Comparison of ENCODE assay signal across 13 cellular contexts in the genomic region with DNA sequence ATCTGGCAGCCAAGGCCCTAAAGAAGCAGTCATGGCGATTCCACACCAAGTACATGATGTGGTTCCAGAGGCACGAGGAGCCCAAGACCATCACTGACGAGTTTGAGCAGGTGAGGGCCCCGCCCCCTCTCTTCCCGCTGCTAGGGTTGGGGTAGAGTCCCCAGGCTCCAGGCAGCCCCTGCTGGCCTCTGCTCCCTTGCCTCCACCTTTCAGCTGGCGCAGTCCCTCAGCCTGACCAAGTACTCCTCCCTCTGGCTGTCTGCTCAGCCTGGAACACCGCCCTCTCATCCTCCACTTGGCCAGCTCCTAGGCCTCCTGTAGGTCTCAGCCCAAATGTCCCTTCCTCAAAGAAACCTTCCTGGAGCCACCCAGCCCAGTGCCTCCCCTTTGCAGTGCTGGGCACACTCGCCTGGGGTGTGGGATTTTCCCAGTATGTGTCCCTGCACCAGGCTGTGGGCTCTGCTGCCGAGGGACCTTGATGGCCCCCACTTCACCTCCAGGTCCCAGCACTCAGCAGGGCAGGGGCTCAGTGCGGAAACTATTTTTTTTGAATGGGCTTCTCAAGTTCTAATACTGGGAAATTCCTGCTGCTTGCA. TPM values are rescaled to one million over a fixed set of nuclear protein-coding genes. Genes with fewer than 3 reads are reported as not detected.
A peak's percentile ranks its signal among the peaks of the same experiment; 100 is the strongest.
DNase-seq lines count a peak whose midpoint lies in the region; ATAC-seq, FAIRE-seq and TF ChIP-seq lines count a peak whose summit lies in the region.
"Had no signal": no experiment of that assay in that cellular context is flagged by ENCODE, and none has a peak within 500 bp of the region (broad histone marks: within the 10 kb centered on the region; RNA-seq: fewer than 3 reads in every experiment).

No MANE protein-coding gene starts in this region.

- H3K36me3 ChIP-seq in astrocyte (ENCODE audit: insufficient read depth, low read length) (peaks cover 48% of the 10 kb centered on the region), tibial nerve (peaks cover 0 to 96% (median 70%) of the 10 kb centered on the region in 3 donors)

- TF ChIP-seq POLR2A in GM19099 (IDR thresholded peaks at IDR 0.05; ENCODE audit: extremely low read depth, insufficient read length, low read depth) (peak; percentile 27), tibial nerve (IDR thresholded peaks at IDR 0.05) (no peak)

- DNase-seq in T-helper 2 cell treated with Interferon-gamma antibody and Interleukin-4, amounts not matched to agents 5 μg/mL and 100 μg/mL, for 36 hours (ENCODE audit: low spot score), result no peak
- DNase-seq in T-helper 2 cell, result no peak
- DNase-seq in astrocyte (ENCODE audit: low read depth), result no peak
- no peak for DNase-seq in natural killer cell treated with Interleukin-12 subunit alpha and Interleukin-12 subunit beta and Interleukin-15 and Interleukin-18, amount 100 ng/mL, for 72 hours (ENCODE audit: low spot score)
- DNase-seq in AG08396 (ENCODE audit: low spot score), result no peak
- DNase-seq in tibial nerve (ENCODE audit: low spot score in 2 of 2), result no peak
- DNase-seq: cortex of kidney, SIG-M5 had no signal

- no peak overlapping the region for H3K4me3 Mint-ChIP-seq in T-helper 2 cell treated with Interferon-gamma antibody and Interleukin-4, amounts not matched to agents 5 μg/mL and 100 μg/mL, for 36 hours
- H3K4me3 Mint-ChIP-seq in astrocyte (ENCODE audit: unreplicated experiment), result peak overlapping the region; percentile 20
- H3K4me3 Mint-ChIP-seq in natural killer cell treated with Interleukin-12 subunit alpha and Interleukin-12 subunit beta and Interleukin-15 and Interleukin-18, amount 100 ng/mL, for 72 hours, result no peak overlapping the region

- H3K27me3 Mint-ChIP-seq in T-helper 2 cell treated with Interferon-gamma antibody and Interleukin-4, amounts not matched to agents 5 μg/mL and 100 μg/mL, for 36 hours (ENCODE audit: low read depth), result no peaks in the 10 kb centered on the region
- no peaks in the 10 kb centered on the region for H3K27me3 Mint-ChIP-seq in astrocyte (ENCODE audit: low read depth, unreplicated experiment)
- no peaks in the 10 kb centered on the region for H3K27me3 Mint-ChIP-seq in natural killer cell treated with Interleukin-12 subunit alpha and Interleukin-12 subunit beta and Interleukin-15 and Interleukin-18, amount 100 ng/mL, for 72 hours

- H3K36me3 Mint-ChIP-seq in T-helper 2 cell treated with Interferon-gamma antibody and Interleukin-4, amounts not matched to agents 5 μg/mL and 100 μg/mL, for 36 hours (ENCODE audit: low read depth), result peaks cover 60% of the 10 kb centered on the region
- peaks cover 14% of the 10 kb centered on the region for H3K36me3 Mint-ChIP-seq in astrocyte (ENCODE audit: low read depth, unreplicated experiment)
- peaks cover 12% of the 10 kb centered on the region for H3K36me3 Mint-ChIP-seq in natural killer cell treated with Interleukin-12 subunit alpha and Interleukin-12 subunit beta and Interleukin-15 and Interleukin-18, amount 100 ng/mL, for 72 hours

- WGBS in tibial nerve, 2 donors, result 79 to 80% methylated on average over 9 of the region's 10 CpGs

- peaks cover 24% of the 10 kb centered on the region for H3K4me1 Mint-ChIP-seq in T-helper 2 cell treated with Interferon-gamma antibody and Interleukin-4, amounts not matched to agents 5 μg/mL and 100 μg/mL, for 36 hours (ENCODE audit: low read depth)
- peaks cover 5% of the 10 kb centered on the region for H3K4me1 Mint-ChIP-seq in astrocyte (ENCODE audit: low read depth, unreplicated experiment)
- H3K4me1 Mint-ChIP-seq in natural killer cell treated with Interleukin-12 subunit alpha and Interleukin-12 subunit beta and Interleukin-15 and Interleukin-18, amount 100 ng/mL, for 72 hours (ENCODE audit: low read depth in 2 of 2), result peaks cover 29 to 36% of the 10 kb centered on the region in 2 donors

- peak overlapping the region; percentile 26 for H3K27ac Mint-ChIP-seq in T-helper 2 cell treated with Interferon-gamma antibody and Interleukin-4, amounts not matched to agents 5 μg/mL and 100 μg/mL, for 36 hours
- no peak overlapping the region for H3K27ac Mint-ChIP-seq in astrocyte (ENCODE audit: unreplicated experiment)
- peak overlapping the region; percentile 39 to 49 for H3K27ac Mint-ChIP-seq in natural killer cell treated with Interleukin-12 subunit alpha and Interleukin-12 subunit beta and Interleukin-15 and Interleukin-18, amount 100 ng/mL, for 72 hours

- H4K20me1 ChIP-seq in astrocyte (ENCODE audit: insufficient read depth, low read length), result peaks cover 62% of the 10 kb centered on the region

- TF ChIP-seq EP300 in tibial nerve (IDR thresholded peaks at IDR 0.05), result no peak

- TF ChIP-seq CTCF in astrocyte (IDR thresholded peaks at IDR 0.05; ENCODE audit: insufficient read depth, low read depth, low read length) (no peak), tibial nerve (IDR thresholded peaks at IDR 0.05) (no peak)

- peaks cover 16% of the 10 kb centered on the region for H3K79me2 ChIP-seq in astrocyte (ENCODE audit: insufficient read depth, low read length)

- no peaks in the 10 kb centered on the region for H3K9me3 Mint-ChIP-seq in T-helper 2 cell treated with Interferon-gamma antibody and Interleukin-4, amounts not matched to agents 5 μg/mL and 100 μg/mL, for 36 hours
- H3K9me3 Mint-ChIP-seq in astrocyte (ENCODE audit: unreplicated experiment), result no peaks in the 10 kb centered on the region
- H3K9me3 Mint-ChIP-seq in natural killer cell treated with Interleukin-12 subunit alpha and Interleukin-12 subunit beta and Interleukin-15 and Interleukin-18, amount 100 ng/mL, for 72 hours, result no peaks in the 10 kb centered on the region

- no peak for ATAC-seq in natural killer cell treated with Interleukin-12 subunit alpha and Interleukin-12 subunit beta and Interleukin-15 and Interleukin-18, amount 100 ng/mL, for 72 hours
- no peak for ATAC-seq in GM21381 (IDR thresholded peaks at IDR 0.05; ENCODE audit: unreplicated experiment)

- H3K4me3 ChIP-seq in astrocyte (ENCODE audit: insufficient read depth, low read depth, low read length), result no peak overlapping the region
- no peak overlapping the region for H3K4me3 ChIP-seq in tibial nerve
- H3K4me3 ChIP-seq: skin epidermis had no signal

- peaks cover 21% of the 10 kb centered on the region for H3K4me1 ChIP-seq in astrocyte (ENCODE audit: insufficient read depth, low read length)
- H3K4me1 ChIP-seq in tibial nerve, result peaks cover 0 to 23% (median 8%) of the 10 kb centered on the region in 4 donors

- no peak overlapping the region for H3K9ac ChIP-seq in astrocyte (ENCODE audit: low read length)

- no peak overlapping the region for H2AFZ ChIP-seq in astrocyte (ENCODE audit: low read depth, low read length)

- H3K27ac ChIP-seq in astrocyte (ENCODE audit: low read depth, low read length) (no peak overlapping the region), tibial nerve (peak overlapping the region in 1 of 4 donors; percentile 64)

- FAIRE-seq in astrocyte (lab: Jason Lieb, UNC), result no peak
- FAIRE-seq: TTC549 had no signal

- no peak overlapping the region for H3K4me2 ChIP-seq in astrocyte (ENCODE audit: low read length)

- H3K9me3 ChIP-seq in astrocyte (ENCODE audit: insufficient read depth, low read depth, low read length) (no peaks in the 10 kb centered on the region), tibial nerve (no peaks in the 10 kb centered on the region)

- H3K27me3 ChIP-seq in astrocyte (ENCODE audit: insufficient read depth, low read length) (no peaks in the 10 kb centered on the region), tibial nerve (no peaks in the 10 kb centered on the region)

RNA-seq across cellular contexts. Expression of a gene that starts 5.7 kb away (rescaled TPM):
- total RNA-seq in astrocyte (4.1 and 4.8 TPM in 2 replicates), tibial nerve (10 to 100 TPM in 2 of 4 donors, 1 to 10 TPM in 2; 7.4 to 12.9 (median 10.4) TPM)
- total RNA-seq in natural killer cell treated with Interleukin-12 subunit alpha and Interleukin-12 subunit beta and Interleukin-15 and Interleukin-18, amount 100 ng/mL, for 72 hours, result 1 to 10 TPM; 5.0 to 7.5 TPM

RNA-seq across cellular contexts. Expression of a gene that starts 16.3 kb away (rescaled TPM):
- 39.2 and 47.1 TPM in 2 replicates for total RNA-seq in astrocyte
- total RNA-seq in natural killer cell treated with Interleukin-12 subunit alpha and Interleukin-12 subunit beta and Interleukin-15 and Interleukin-18, amount 100 ng/mL, for 72 hours, result 10 to 100 TPM; 59.8 to 73.8 TPM
- 10 to 100 TPM; 21.6 to 30.3 (median 24.8) TPM for total RNA-seq in tibial nerve

RNA-seq across cellular contexts. Expression of a gene that starts 19.1 kb away (rescaled TPM):
- 0.94 and 1.9 TPM in 2 replicates for total RNA-seq in astrocyte
- total RNA-seq in natural killer cell treated with Interleukin-12 subunit alpha and Interleukin-12 subunit beta and Interleukin-15 and Interleukin-18, amount 100 ng/mL, for 72 hours, result 1 to 10 TPM in 1 of 2 donors, not detected in 1; 1.2 TPM
- total RNA-seq in tibial nerve, result 1 to 10 TPM in 2 of 4 donors, under 1 TPM in 1, not detected in 1; 0.22 to 8.8 (median 4.4) TPM
- total RNA-seq: A172 had no signal

RNA-seq across cellular contexts. Expression of a gene that starts 35.6 kb away (rescaled TPM):
- total RNA-seq in astrocyte (145 and 162 TPM in 2 replicates), tibial nerve (10 to 100 TPM; 45.0 to 94.5 (median 50.2) TPM)
- total RNA-seq in natural killer cell treated with Interleukin-12 subunit alpha and Interleukin-12 subunit beta and Interleukin-15 and Interleukin-18, amount 100 ng/mL, for 72 hours, result 10 to 100 TPM; 24.2 to 56.5 TPM

RNA-seq across cellular contexts. Expression of a gene that starts 37.3 kb away (rescaled TPM):
- total RNA-seq in astrocyte (50.1 and 52.6 TPM in 2 replicates), tibial nerve (10 to 100 TPM; 37.3 to 70.8 (median 49.6) TPM)
- 10 to 100 TPM; 15.5 to 26.2 TPM for total RNA-seq in natural killer cell treated with Interleukin-12 subunit alpha and Interleukin-12 subunit beta and Interleukin-15 and Interleukin-18, amount 100 ng/mL, for 72 hours
